In the genomic region with DNA sequence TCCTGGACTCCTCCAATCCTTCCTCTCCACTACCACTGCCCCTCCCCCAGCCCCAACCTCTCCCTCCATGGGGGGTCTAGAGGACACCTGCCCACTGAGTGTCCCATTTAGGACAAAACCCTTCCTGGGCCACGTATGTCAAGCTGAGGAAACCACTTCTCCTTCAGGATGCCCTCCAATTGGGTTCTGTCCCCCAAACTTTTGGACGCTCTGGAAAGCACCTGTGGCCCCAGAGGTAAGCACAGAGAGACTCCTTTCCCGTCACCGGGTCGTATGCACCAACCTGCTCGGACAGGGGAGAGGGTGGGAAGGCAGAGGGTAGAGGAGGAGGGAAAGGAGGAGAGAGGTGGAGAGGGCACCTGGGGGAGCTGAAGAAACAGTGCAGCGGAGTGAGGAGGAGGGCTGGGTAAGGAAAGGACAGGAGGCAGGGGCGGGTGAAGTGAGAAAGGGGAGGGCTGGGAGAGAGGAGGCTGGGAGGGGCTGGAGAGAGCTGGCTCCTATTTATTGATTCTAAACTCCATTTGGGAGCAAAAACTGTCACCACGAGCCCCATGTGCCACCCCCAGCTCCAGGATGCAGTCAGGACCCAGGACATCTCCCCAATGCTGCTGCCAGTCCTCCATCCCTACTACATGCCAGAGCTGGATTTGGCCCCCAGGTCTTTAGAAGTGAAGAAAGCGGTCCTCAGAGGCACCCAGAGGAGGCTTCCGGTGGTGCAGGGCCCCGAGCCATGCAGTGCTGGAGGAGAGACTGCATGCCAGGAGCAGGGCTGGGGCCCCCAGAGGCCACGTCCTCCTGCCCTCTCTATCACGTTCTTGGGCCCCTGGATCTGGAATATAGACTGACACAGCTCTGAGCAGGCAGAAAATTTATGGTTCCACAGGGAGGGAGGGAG, we compare ENCODE assay signal across 14 cellular contexts. TPM values are rescaled to one million over a fixed set of nuclear protein-coding genes. Genes with fewer than 3 reads are reported as not detected.
A peak's percentile ranks its signal among the peaks of the same experiment; 100 is the strongest.
DNase-seq lines count a peak whose midpoint lies in the region; ATAC-seq, FAIRE-seq and TF ChIP-seq lines count a peak whose summit lies in the region.
"Had no signal": no experiment of that assay in that cellular context is flagged by ENCODE, and none has a peak within 500 bp of the region (broad histone marks: within the 10 kb centered on the region; RNA-seq: fewer than 3 reads in every experiment).

No MANE protein-coding gene starts in this region.

- peak; percentile 46 for TF ChIP-seq CTCF in NB4 (IDR thresholded peaks at IDR 0.05; ENCODE audit: low read depth, low read length)
- peak; percentile 18 for TF ChIP-seq CTCF in epithelial cell of proximal tubule (conservative IDR thresholded peaks at IDR 0.05; ENCODE audit: low read depth, low read length)
- no peak for TF ChIP-seq CTCF in pancreas (IDR thresholded peaks at IDR 0.05)

- no peaks in the 10 kb centered on the region for H3K36me3 ChIP-seq in pancreas
- H3K36me3 ChIP-seq: sigmoid colon had no signal

- no peak for FAIRE-seq in pancreas (lab: Jason Lieb, UNC)

- no peak for TF ChIP-seq POLR2A in NB4 (IDR thresholded peaks at IDR 0.05; ENCODE audit: extremely low read depth, insufficient read length)

- H3K9me3 ChIP-seq in pancreas, result no peaks in the 10 kb centered on the region
- H3K9me3 ChIP-seq: sigmoid colon had no signal

- no peak overlapping the region for H3K4me3 ChIP-seq in NB4 (ENCODE audit: low read depth, low read length)
- no peak overlapping the region for H3K4me3 ChIP-seq in epithelial cell of proximal tubule (ENCODE audit: low read depth, low read length)
- H3K4me3 ChIP-seq in pancreas, result no peak overlapping the region

- H3K27me3 Mint-ChIP-seq in activated naive CD8-positive, alpha-beta T cell treated with anti-CD3 and anti-CD28 coated beads for 36 hours, result peaks cover 36% of the 10 kb centered on the region
- peaks cover 28% of the 10 kb centered on the region for H3K27me3 Mint-ChIP-seq in activated naive CD8-positive, alpha-beta T cell treated with anti-CD3 and anti-CD28 coated beads, Interleukin-2, amount 50 U/mL, for 24 hours
- H3K27me3 Mint-ChIP-seq in stimulated activated naive B cell treated with anti-CD40 and anti-IgM and Interleukin-4, amounts not matched to agents 10 μg/mL and 1 μg/mL and 100 μg/mL, for 72 hours, result peaks cover 46 to 48% of the 10 kb centered on the region in 2 donors

- 47 to 50% methylated on average over 12 to 14 of the region's 14 CpGs for WGBS in pancreas, 2 donors

- peaks cover 0 to 3% (median 0%) of the 10 kb centered on the region in 3 donors for H3K4me1 ChIP-seq in pancreas

- no peaks in the 10 kb centered on the region for H3K9me3 Mint-ChIP-seq in activated naive CD8-positive, alpha-beta T cell treated with anti-CD3 and anti-CD28 coated beads for 36 hours
- H3K9me3 Mint-ChIP-seq in activated naive CD8-positive, alpha-beta T cell treated with anti-CD3 and anti-CD28 coated beads, Interleukin-2, amount 50 U/mL, for 24 hours, result no peaks in the 10 kb centered on the region
- H3K9me3 Mint-ChIP-seq in stimulated activated naive B cell treated with anti-CD40 and anti-IgM and Interleukin-4, amounts not matched to agents 10 μg/mL and 1 μg/mL and 100 μg/mL, for 72 hours, result no peaks in the 10 kb centered on the region
- H3K9me3 Mint-ChIP-seq: activated T-cell treated with anti-CD3 and anti-CD28 coated beads, Interleukin-2, amount 50 U/mL, for 72 hours had no signal

- intact Hi-C loops in pancreas (cut with DNase I), result no loop called here

- H3K4me3 Mint-ChIP-seq in activated naive CD8-positive, alpha-beta T cell treated with anti-CD3 and anti-CD28 coated beads for 36 hours, result no peak overlapping the region
- H3K4me3 Mint-ChIP-seq in activated naive CD8-positive, alpha-beta T cell treated with anti-CD3 and anti-CD28 coated beads, Interleukin-2, amount 50 U/mL, for 24 hours, result no peak overlapping the region
- H3K4me3 Mint-ChIP-seq in stimulated activated naive B cell treated with anti-CD40 and anti-IgM and Interleukin-4, amounts not matched to agents 10 μg/mL and 1 μg/mL and 100 μg/mL, for 72 hours, result no peak overlapping the region

- H3K36me3 Mint-ChIP-seq in activated naive CD8-positive, alpha-beta T cell treated with anti-CD3 and anti-CD28 coated beads for 36 hours, result no peaks in the 10 kb centered on the region
- no peaks in the 10 kb centered on the region for H3K36me3 Mint-ChIP-seq in activated naive CD8-positive, alpha-beta T cell treated with anti-CD3 and anti-CD28 coated beads, Interleukin-2, amount 50 U/mL, for 24 hours (ENCODE audit: low read depth)
- H3K36me3 Mint-ChIP-seq in stimulated activated naive B cell treated with anti-CD40 and anti-IgM and Interleukin-4, amounts not matched to agents 10 μg/mL and 1 μg/mL and 100 μg/mL, for 72 hours, result no peaks in the 10 kb centered on the region

- ATAC-seq in activated naive CD8-positive, alpha-beta T cell treated with anti-CD3 and anti-CD28 coated beads, Interleukin-2, amount 50 U/mL, for 24 hours, result no peak
- peak; percentile 67 to 72 for ATAC-seq in stimulated activated naive B cell treated with anti-CD40 and anti-IgM and Interleukin-4, amounts not matched to agents 10 μg/mL and 1 μg/mL and 100 μg/mL, for 72 hours (replicated peaks)
- no peak for ATAC-seq in pancreas

- peak; percentile 20 for DNase-seq in activated naive CD8-positive, alpha-beta T cell treated with anti-CD3 and anti-CD28 coated beads for 36 hours
- no peak for DNase-seq in activated naive CD8-positive, alpha-beta T cell treated with anti-CD3 and anti-CD28 coated beads, Interleukin-2, amount 50 U/mL, for 24 hours
- DNase-seq in NB4 (ENCODE audit: low read depth) (peak; percentile 69), epithelial cell of proximal tubule (ENCODE audit: low read depth) (no peak), NCI-H2107 treated with DMSO at 0.1 percent for 48 hours (lab: John Stamatoyannopoulos, UW; ENCODE audit: unreplicated experiment) (no peak), pancreas (no peak)
- DNase-seq in stimulated activated naive B cell treated with anti-CD40 and anti-IgM and Interleukin-4, amounts not matched to agents 10 μg/mL and 1 μg/mL and 100 μg/mL, for 72 hours, result no peak
- no peak for DNase-seq in activated effector memory CD4-positive, alpha-beta T cell treated with Interleukin-2 at 50 U/mL for 16 hours
- DNase-seq: activated T-cell treated with anti-CD3 and anti-CD28 coated beads, Interleukin-2, amount 50 U/mL, for 72 hours; effector CD8-positive, alpha-beta T cell; NCI-H1694; sigmoid colon had no signal

- no peaks in the 10 kb centered on the region for H3K27me3 ChIP-seq in pancreas

- no peak overlapping the region for H3K27ac ChIP-seq in pancreas

- H3K27ac Mint-ChIP-seq in activated naive CD8-positive, alpha-beta T cell treated with anti-CD3 and anti-CD28 coated beads for 36 hours, result no peak overlapping the region
- H3K27ac Mint-ChIP-seq in activated naive CD8-positive, alpha-beta T cell treated with anti-CD3 and anti-CD28 coated beads, Interleukin-2, amount 50 U/mL, for 24 hours, result no peak overlapping the region
- no peak overlapping the region for H3K27ac Mint-ChIP-seq in stimulated activated naive B cell treated with anti-CD40 and anti-IgM and Interleukin-4, amounts not matched to agents 10 μg/mL and 1 μg/mL and 100 μg/mL, for 72 hours
- H3K27ac Mint-ChIP-seq: activated T-cell treated with anti-CD3 and anti-CD28 coated beads, Interleukin-2, amount 50 U/mL, for 72 hours had no signal

- H3K4me1 Mint-ChIP-seq in activated naive CD8-positive, alpha-beta T cell treated with anti-CD3 and anti-CD28 coated beads for 36 hours, result peaks cover 3% of the 10 kb centered on the region
- H3K4me1 Mint-ChIP-seq in activated naive CD8-positive, alpha-beta T cell treated with anti-CD3 and anti-CD28 coated beads, Interleukin-2, amount 50 U/mL, for 24 hours, result no peaks in the 10 kb centered on the region
- peaks cover 3 to 9% of the 10 kb centered on the region in 2 donors for H3K4me1 Mint-ChIP-seq in stimulated activated naive B cell treated with anti-CD40 and anti-IgM and Interleukin-4, amounts not matched to agents 10 μg/mL and 1 μg/mL and 100 μg/mL, for 72 hours

RNA-seq across cellular contexts. Expression of a gene that starts 53.6 kb away (rescaled TPM):
- total RNA-seq in activated naive CD8-positive, alpha-beta T cell treated with anti-CD3 and anti-CD28 coated beads for 36 hours, result not detected
- total RNA-seq in epithelial cell of proximal tubule (not detected in 2 replicates), pancreas (not detected)
- not detected for polyA plus RNA-seq in pancreas
- total RNA-seq: activated T-cell treated with anti-CD3 and anti-CD28 coated beads, Interleukin-2, amount 50 U/mL, for 72 hours; kidney epithelial cell; sigmoid colon had no signal
- polyA plus RNA-seq: CD14-positive monocyte, sigmoid colon had no signal

Comparison
In these comparisons a context has a peak if more than half of its experiments do, and no peak if none do; other contexts are left out.
1. DNase-seq: peak in activated naive CD8-positive, alpha-beta T cell treated with anti-CD3 and anti-CD28 coated beads for 36 hours (single experiment) and NB4 (single experiment); none in activated naive CD8-positive, alpha-beta T cell treated with anti-CD3 and anti-CD28 coated beads, Interleukin-2, amount 50 U/mL, for 24 hours (single experiment), epithelial cell of proximal tubule (single experiment), stimulated activated naive B cell treated with anti-CD40 and anti-IgM and Interleukin-4, amounts not matched to agents 10 μg/mL and 1 μg/mL and 100 μg/mL, for 72 hours (single experiment), NCI-H2107 treated with DMSO at 0.1 percent for 48 hours (single experiment), activated effector memory CD4-positive, alpha-beta T cell treated with Interleukin-2 at 50 U/mL for 16 hours (single experiment) and pancreas (0 of 6).
2. ATAC-seq: peak in stimulated activated naive B cell treated with anti-CD40 and anti-IgM and Interleukin-4, amounts not matched to agents 10 μg/mL and 1 μg/mL and 100 μg/mL, for 72 hours (2 of 2); none in activated naive CD8-positive, alpha-beta T cell treated with anti-CD3 and anti-CD28 coated beads, Interleukin-2, amount 50 U/mL, for 24 hours (single experiment) and pancreas (0 of 4).
3. CTCF ChIP-seq: peak in NB4 (single experiment) and epithelial cell of proximal tubule (single experiment); none in pancreas (0 of 4).